In the genomic region with DNA sequence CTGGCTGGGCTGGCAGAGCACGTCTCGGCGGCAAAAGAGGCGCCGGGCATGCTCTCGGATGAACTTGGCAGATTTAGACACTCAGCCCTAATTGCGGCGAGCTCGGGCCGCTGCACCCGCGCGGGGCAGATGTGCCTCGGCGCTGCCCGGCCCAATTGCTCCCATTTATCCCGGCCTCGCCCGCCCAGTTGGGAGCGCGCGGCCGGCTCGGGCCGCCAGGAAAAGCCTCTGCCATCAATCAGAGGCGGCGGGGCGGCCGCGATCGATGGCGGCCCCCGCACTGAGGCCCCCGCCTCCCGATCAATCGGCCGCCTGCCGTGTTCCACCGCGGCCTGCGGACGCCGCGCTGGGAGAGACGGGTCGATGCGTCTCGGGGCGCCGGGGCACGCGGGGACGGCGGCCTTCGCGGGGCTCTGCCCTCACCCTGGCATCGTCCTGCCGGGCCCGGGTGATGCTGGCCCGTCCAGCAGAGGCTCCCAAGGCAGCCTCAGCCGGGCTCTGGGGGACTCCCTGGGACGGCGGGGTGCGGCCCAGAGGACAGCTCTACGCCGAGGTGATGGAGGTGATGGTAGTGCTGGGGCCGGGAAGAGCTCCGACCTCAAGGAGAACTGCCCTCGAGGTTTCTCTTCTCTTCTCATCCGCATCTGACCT, we compare ENCODE assay signal across 2 cellular contexts.
A peak's percentile ranks its signal among the peaks of the same experiment; 100 is the strongest.
TF ChIP-seq lines count a peak whose summit lies in the region.

No MANE protein-coding gene starts in this region.

TF ChIP-seq in H1, 55 proteins besides CTCF, POLR2A, EP300 and RAD21 (continues in another document):
- TF ChIP-seq TAF1 (IDR thresholded peaks at IDR 0.05; ENCODE audit: low read depth, low read length) (peak; percentile 17; the same call in 1 of the 2 replicates), HDAC2 (IDR thresholded peaks at IDR 0.05; ENCODE audit: borderline replicate concordance in 1 of 2, low read depth in 2 of 2, low read length in 2 of 2) (no peak), TAF7 (optimal IDR thresholded peaks at IDR 0.05; ENCODE audit: borderline replicate concordance, low read depth, low read length) (no peak), EZH2 (IDR thresholded peaks at IDR 0.05; ENCODE audit: low read depth, low read length, severe bottlenecking) (peak; percentile 83), RBBP5 (IDR thresholded peaks at IDR 0.05; ENCODE audit: borderline replicate concordance, low read depth, low read length) (0 out of 2 replicates have a peak, but pooled peaks have one; percentile 39), RNF2 (IDR thresholded peaks at IDR 0.05; ENCODE audit: borderline replicate concordance, low read depth, low read length, missing control alignments, poor library complexity, severe bottlenecking) (peak; percentile 44), KDM4A (IDR thresholded peaks at IDR 0.05; ENCODE audit: low read depth, low read length, severe bottlenecking) (peak; percentile 96), POU5F1 (IDR thresholded peaks at IDR 0.05; ENCODE audit: low read depth, low read length) (no peak), CBX8 (IDR thresholded peaks at IDR 0.05; ENCODE audit: borderline replicate concordance, low read depth, low read length) (no peak), SRF (IDR thresholded peaks at IDR 0.05; ENCODE audit: low read depth, low read length) (no peak), BCL11A (IDR thresholded peaks at IDR 0.05; ENCODE audit: low read depth in 2 of 2, low read length in 2 of 2) (no peak), PHF8 (conservative IDR thresholded peaks at IDR 0.05; ENCODE audit: low read depth, low read length) (peak; percentile 41; the same call in 1 of the 2 replicates)
- TF ChIP-seq, protein P1, sequence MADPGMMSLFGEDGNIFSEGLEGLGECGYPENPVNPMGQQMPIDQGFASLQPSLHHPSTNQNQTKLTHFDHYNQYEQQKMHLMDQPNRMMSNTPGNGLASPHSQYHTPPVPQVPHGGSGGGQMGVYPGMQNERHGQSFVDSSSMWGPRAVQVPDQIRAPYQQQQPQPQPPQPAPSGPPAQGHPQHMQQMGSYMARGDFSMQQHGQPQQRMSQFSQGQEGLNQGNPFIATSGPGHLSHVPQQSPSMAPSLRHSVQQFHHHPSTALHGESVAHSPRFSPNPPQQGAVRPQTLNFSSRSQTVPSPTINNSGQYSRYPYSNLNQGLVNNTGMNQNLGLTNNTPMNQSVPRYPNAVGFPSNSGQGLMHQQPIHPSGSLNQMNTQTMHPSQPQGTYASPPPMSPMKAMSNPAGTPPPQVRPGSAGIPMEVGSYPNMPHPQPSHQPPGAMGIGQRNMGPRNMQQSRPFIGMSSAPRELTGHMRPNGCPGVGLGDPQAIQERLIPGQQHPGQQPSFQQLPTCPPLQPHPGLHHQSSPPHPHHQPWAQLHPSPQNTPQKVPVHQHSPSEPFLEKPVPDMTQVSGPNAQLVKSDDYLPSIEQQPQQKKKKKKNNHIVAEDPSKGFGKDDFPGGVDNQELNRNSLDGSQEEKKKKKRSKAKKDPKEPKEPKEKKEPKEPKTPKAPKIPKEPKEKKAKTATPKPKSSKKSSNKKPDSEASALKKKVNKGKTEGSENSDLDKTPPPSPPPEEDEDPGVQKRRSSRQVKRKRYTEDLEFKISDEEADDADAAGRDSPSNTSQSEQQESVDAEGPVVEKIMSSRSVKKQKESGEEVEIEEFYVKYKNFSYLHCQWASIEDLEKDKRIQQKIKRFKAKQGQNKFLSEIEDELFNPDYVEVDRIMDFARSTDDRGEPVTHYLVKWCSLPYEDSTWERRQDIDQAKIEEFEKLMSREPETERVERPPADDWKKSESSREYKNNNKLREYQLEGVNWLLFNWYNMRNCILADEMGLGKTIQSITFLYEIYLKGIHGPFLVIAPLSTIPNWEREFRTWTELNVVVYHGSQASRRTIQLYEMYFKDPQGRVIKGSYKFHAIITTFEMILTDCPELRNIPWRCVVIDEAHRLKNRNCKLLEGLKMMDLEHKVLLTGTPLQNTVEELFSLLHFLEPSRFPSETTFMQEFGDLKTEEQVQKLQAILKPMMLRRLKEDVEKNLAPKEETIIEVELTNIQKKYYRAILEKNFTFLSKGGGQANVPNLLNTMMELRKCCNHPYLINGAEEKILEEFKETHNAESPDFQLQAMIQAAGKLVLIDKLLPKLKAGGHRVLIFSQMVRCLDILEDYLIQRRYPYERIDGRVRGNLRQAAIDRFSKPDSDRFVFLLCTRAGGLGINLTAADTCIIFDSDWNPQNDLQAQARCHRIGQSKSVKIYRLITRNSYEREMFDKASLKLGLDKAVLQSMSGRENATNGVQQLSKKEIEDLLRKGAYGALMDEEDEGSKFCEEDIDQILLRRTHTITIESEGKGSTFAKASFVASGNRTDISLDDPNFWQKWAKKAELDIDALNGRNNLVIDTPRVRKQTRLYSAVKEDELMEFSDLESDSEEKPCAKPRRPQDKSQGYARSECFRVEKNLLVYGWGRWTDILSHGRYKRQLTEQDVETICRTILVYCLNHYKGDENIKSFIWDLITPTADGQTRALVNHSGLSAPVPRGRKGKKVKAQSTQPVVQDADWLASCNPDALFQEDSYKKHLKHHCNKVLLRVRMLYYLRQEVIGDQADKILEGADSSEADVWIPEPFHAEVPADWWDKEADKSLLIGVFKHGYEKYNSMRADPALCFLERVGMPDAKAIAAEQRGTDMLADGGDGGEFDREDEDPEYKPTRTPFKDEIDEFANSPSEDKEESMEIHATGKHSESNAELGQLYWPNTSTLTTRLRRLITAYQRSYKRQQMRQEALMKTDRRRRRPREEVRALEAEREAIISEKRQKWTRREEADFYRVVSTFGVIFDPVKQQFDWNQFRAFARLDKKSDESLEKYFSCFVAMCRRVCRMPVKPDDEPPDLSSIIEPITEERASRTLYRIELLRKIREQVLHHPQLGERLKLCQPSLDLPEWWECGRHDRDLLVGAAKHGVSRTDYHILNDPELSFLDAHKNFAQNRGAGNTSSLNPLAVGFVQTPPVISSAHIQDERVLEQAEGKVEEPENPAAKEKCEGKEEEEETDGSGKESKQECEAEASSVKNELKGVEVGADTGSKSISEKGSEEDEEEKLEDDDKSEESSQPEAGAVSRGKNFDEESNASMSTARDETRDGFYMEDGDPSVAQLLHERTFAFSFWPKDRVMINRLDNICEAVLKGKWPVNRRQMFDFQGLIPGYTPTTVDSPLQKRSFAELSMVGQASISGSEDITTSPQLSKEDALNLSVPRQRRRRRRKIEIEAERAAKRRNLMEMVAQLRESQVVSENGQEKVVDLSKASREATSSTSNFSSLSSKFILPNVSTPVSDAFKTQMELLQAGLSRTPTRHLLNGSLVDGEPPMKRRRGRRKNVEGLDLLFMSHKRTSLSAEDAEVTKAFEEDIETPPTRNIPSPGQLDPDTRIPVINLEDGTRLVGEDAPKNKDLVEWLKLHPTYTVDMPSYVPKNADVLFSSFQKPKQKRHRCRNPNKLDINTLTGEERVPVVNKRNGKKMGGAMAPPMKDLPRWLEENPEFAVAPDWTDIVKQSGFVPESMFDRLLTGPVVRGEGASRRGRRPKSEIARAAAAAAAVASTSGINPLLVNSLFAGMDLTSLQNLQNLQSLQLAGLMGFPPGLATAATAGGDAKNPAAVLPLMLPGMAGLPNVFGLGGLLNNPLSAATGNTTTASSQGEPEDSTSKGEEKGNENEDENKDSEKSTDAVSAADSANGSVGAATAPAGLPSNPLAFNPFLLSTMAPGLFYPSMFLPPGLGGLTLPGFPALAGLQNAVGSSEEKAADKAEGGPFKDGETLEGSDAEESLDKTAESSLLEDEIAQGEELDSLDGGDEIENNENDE (IDR thresholded peaks at IDR 0.05; ENCODE audit: insufficient replicate concordance, low read length): no peak
- TF ChIP-seq, protein P2, sequence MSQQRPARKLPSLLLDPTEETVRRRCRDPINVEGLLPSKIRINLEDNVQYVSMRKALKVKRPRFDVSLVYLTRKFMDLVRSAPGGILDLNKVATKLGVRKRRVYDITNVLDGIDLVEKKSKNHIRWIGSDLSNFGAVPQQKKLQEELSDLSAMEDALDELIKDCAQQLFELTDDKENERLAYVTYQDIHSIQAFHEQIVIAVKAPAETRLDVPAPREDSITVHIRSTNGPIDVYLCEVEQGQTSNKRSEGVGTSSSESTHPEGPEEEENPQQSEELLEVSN (IDR thresholded peaks at IDR 0.05): no peak; the same call in 1 of the 2 replicates

TF ChIP-seq in HepG2, 621 proteins besides CTCF, POLR2A, EP300 and RAD21:
- TF ChIP-seq KDM4B (CRISPR knock-in tag; IDR thresholded peaks at IDR 0.05) (no peak), SPEN (CRISPR knock-in tag; IDR thresholded peaks at IDR 0.05; ENCODE audit: low read depth) (no peak), ZNF354B (CRISPR knock-in tag; IDR thresholded peaks at IDR 0.05) (no peak), ZBTB42 (CRISPR knock-in tag; IDR thresholded peaks at IDR 0.05) (no peak), CHD2 (IDR thresholded peaks at IDR 0.05; ENCODE audit: low read depth, low read length) (no peak), HNRNPLL (IDR thresholded peaks at IDR 0.05; ENCODE audit: low read depth, low read length, poor library complexity, severe bottlenecking) (no peak), E2F1 (CRISPR knock-in tag; IDR thresholded peaks at IDR 0.05) (no peak), NR2F2 (IDR thresholded peaks at IDR 0.05; ENCODE audit: borderline replicate concordance, low read depth) (no peak), NR2C2 (CRISPR knock-in tag; IDR thresholded peaks at IDR 0.05; ENCODE audit: borderline replicate concordance) (no peak), PRDM10 (CRISPR knock-in tag; IDR thresholded peaks at IDR 0.05; ENCODE audit: low read depth) (no peak), ZNF329 (CRISPR knock-in tag; IDR thresholded peaks at IDR 0.05; ENCODE audit: low read depth) (no peak), ZNF253 (CRISPR knock-in tag; IDR thresholded peaks at IDR 0.05; ENCODE audit: borderline replicate concordance) (no peak)
